Comparison of ENCODE assay signal across 39 cellular contexts in genomic region chr5:77651343-77651742, GRCh38. TPM values are rescaled to one million over a fixed set of nuclear protein-coding genes. Genes with fewer than 3 reads are reported as not detected.
"Had no signal": no experiment of that assay in that cellular context is flagged by ENCODE, and none has a peak within 500 bp of the region (broad histone marks: within the 10 kb centered on the region; RNA-seq: fewer than 3 reads in every experiment).

No MANE protein-coding gene starts in this region.

- H3K4me3 ChIP-seq: MG63 had no signal

- H3K36me3 ChIP-seq: MG63 had no signal

- H3K9me3 ChIP-seq: MG63 had no signal

- DNase-seq: Kasumi-1, MG63, MM.1S, MV-4-11, NCI-H1048, NCI-H1092, NCI-H1092 treated with DMSO at 0.1 percent for 48 hours, NCI-H1105, NCI-H1105 treated with DMSO at 0.1 percent for 48 hours, NCI-H1417, NCI-H1417 treated with DMSO at 0.1 percent for 48 hours, NCI-H1436, NCI-H1436 treated with DMSO at 0.1 percent for 48 hours, NCI-H146, NCI-H1694, NCI-H1694 treated with DMSO at 0.1 percent for 48 hours, NCI-H187, NCI-H187 treated with DMSO at 0.1 percent for 48 hours, NCI-H1930, NCI-H2029, NCI-H2029 treated with DMSO at 0.1 percent for 48 hours, NCI-H2081, NCI-H2081 treated with DMSO at 0.1 percent for 48 hours, NCI-H2107, NCI-H2171, NCI-H2171 treated with DMSO at 0.1 percent for 48 hours, NCI-H2227 treated with DMSO at 0.1 percent for 48 hours, NCI-H226, NCI-H345, NCI-H446, NCI-H446 treated with DMSO at 0.1 percent for 48 hours, NCI-H510A, NCI-H510A treated with DMSO at 0.1 percent for 48 hours, NCI-H524, NCI-H524 treated with DMSO at 0.1 percent for 48 hours had no signal

RNA-seq across cellular contexts. Expression of gene OTP, which starts 12.8 kb away (rescaled TPM):
- total RNA-seq: LHCN-M2, M059J, MCF 10A, NCI-H460 had no signal
